ENCODE assay signal across 31 cellular contexts in the genomic region with DNA sequence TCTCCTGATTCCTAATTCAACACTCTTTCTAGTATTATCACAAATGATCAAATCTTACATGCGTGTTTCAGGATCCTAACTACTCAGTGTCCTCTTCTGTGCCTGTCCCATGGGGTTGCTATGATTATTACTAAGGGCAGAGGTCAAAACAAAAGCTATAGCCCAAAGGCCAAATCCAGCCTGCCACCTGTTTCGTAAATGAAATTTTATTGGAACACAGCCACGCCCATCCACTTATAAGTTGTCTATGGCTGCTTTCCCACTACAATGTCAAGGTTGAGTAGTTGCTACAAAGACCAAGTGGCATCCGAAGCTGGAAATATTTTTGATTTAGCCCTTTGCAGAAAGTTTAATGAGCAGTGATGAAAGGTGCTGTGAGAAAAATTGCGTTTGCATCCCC.
"Had no signal": no experiment of that assay in that cellular context is flagged by ENCODE, and none has a peak within 500 bp of the region (broad histone marks: within the 10 kb centered on the region; RNA-seq: fewer than 3 reads in every experiment).

No MANE protein-coding gene starts in this region.

- ATAC-seq: activated CD8-positive, alpha-beta T cell treated with anti-CD3 and anti-CD28 coated beads for 36 hours; activated naive CD4-positive, alpha-beta T cell treated with anti-CD3 and anti-CD28 coated beads, Interleukin-2, amount 50 U/mL, for 72 hours; activated T-cell treated with anti-CD3 and anti-CD28 coated beads, Interleukin-2, amount 50 U/mL, for 4 hours; activated T-cell treated with anti-CD3 and anti-CD28 coated beads, Interleukin-2, amount 50 U/mL, for 72 hours; activated T-helper 17 cell treated with anti-CD3 and anti-CD28 coated beads, Interleukin-2, amount 50 U/mL, for 72 hours had no signal

- H3K4me3 ChIP-seq: adrenal gland, cardiac muscle cell had no signal

- H3K27ac ChIP-seq: adrenal gland, cardiac muscle cell, VCaP had no signal

- DNase-seq: activated B cell treated with CpG ODN at 0.5 μM for 24 hours; activated CD4-positive, alpha-beta memory T cell treated with anti-CD3 and anti-CD28 coated beads for 36 hours; activated CD4-positive, alpha-beta T cell treated with anti-CD3 and anti-CD28 coated beads for 4 hours; activated CD4-positive, alpha-beta T cell treated with anti-CD3 and anti-CD28 coated beads, Interleukin-2, amount 10 ng/mL, durations not matched to agents 24 days and 14 days; activated CD4-positive, alpha-beta T cell treated with anti-CD3 and anti-CD28 coated beads, Interleukin-2, amount 50 U/mL, for 1 hour; activated CD4-positive, alpha-beta T cell treated with anti-CD3 and anti-CD28 coated beads, Interleukin-2, amount 50 U/mL, for 4 hours; activated CD4-positive, CD25-positive, alpha-beta regulatory T cell treated with anti-CD3 and anti-CD28 coated beads, Interleukin-2, amount 50 U/mL, for 72 hours; activated CD8-positive, alpha-beta memory T cell treated with anti-CD3 and anti-CD28 coated beads, Interleukin-2, amount 50 U/mL, for 4 hours; activated CD8-positive, alpha-beta T cell treated with anti-CD3 and anti-CD28 coated beads for 36 hours; activated effector memory CD4-positive, alpha-beta T cell treated with anti-CD3 and anti-CD28 coated beads, Interleukin-2, amount 50 U/mL, for 16 hours; activated gamma-delta T cell treated with Interleukin-2 at 50 U/mL for 16 hours; activated naive CD4-positive, alpha-beta T cell; activated naive CD4-positive, alpha-beta T cell treated with anti-CD3 and anti-CD28 coated beads for 36 hours; activated naive CD4-positive, alpha-beta T cell treated with anti-CD3 and anti-CD28 coated beads, Interleukin-2, amount 50 U/mL, for 16 hours; activated naive CD8-positive, alpha-beta T cell treated with anti-CD3 and anti-CD28 coated beads for 36 hours; activated T-cell treated with anti-CD3 and anti-CD28 coated beads for 4 hours; activated T-cell treated with anti-CD3 and anti-CD28 coated beads, Interleukin-2, amount 50 U/mL, for 1 hour; activated T-cell treated with anti-CD3 and anti-CD28 coated beads, Interleukin-2, amount 50 U/mL, for 4 hours; activated T-cell treated with anti-CD3 and anti-CD28 coated beads, Interleukin-2, amount 50 U/mL, for 72 hours; adrenal gland; amniotic stem cell; aorta; caudate nucleus; cerebellar nuclear complex; T-helper 1 cell; T-helper 2 cell; T-helper 9 cell had no signal

- H3K4me1 ChIP-seq: adrenal gland had no signal

- H3K27me3 ChIP-seq: adrenal gland, cardiac muscle cell had no signal

- H3K9me3 ChIP-seq: adrenal gland had no signal

- H3K36me3 ChIP-seq: adrenal gland, cardiac muscle cell had no signal
